1 cellular context compared by ENCODE assay signal in genomic region chr12:10747730-10748129, GRCh38.
TF ChIP-seq lines count a peak whose summit lies in the region.

No MANE protein-coding gene starts in this region.

TF ChIP-seq in HepG2, 621 proteins besides CTCF, POLR2A, EP300 and RAD21:
- no peak for TF ChIP-seq TSC22D2 (CRISPR knock-in tag; IDR thresholded peaks at IDR 0.05; ENCODE audit: borderline replicate concordance)
- TF ChIP-seq YY1 (IDR thresholded peaks at IDR 0.05; ENCODE audit: insufficient read depth, insufficient replicate concordance, low read depth, low read length), result peak; percentile 67
- TF ChIP-seq ZNF280D (CRISPR knock-in tag; IDR thresholded peaks at IDR 0.05), result 0 out of 2 replicates have a peak, but pooled peaks have one; percentile 18
- no peak for TF ChIP-seq ZNF746 (CRISPR knock-in tag; IDR thresholded peaks at IDR 0.05)
- TF ChIP-seq CREBL2 (CRISPR knock-in tag; IDR thresholded peaks at IDR 0.05; ENCODE audit: borderline replicate concordance), result no peak
- peak; percentile 25; the same call in 1 of the 2 replicates for TF ChIP-seq ZNF687 (CRISPR knock-in tag; IDR thresholded peaks at IDR 0.05)
- no peak for TF ChIP-seq KDM5A (IDR thresholded peaks at IDR 0.05; ENCODE audit: borderline replicate concordance, low read length)
- no peak for TF ChIP-seq FOXA1 (IDR thresholded peaks at IDR 0.05)
- peak; percentile 46; the same call in 1 of the 2 replicates for TF ChIP-seq FOXA1 (CRISPR knock-in tag; IDR thresholded peaks at IDR 0.05)
- TF ChIP-seq ZBTB10 (CRISPR knock-in tag; IDR thresholded peaks at IDR 0.05; ENCODE audit: borderline replicate concordance), result no peak
- no peak for TF ChIP-seq ZNF253 (CRISPR knock-in tag; IDR thresholded peaks at IDR 0.05; ENCODE audit: borderline replicate concordance)
- TF ChIP-seq RXRA (CRISPR knock-in tag; IDR thresholded peaks at IDR 0.05), result 0 out of 2 replicates have a peak, but pooled peaks have one; percentile 26
- peak; percentile 55; the same call in 1 of the 2 replicates for TF ChIP-seq ZNF644 (CRISPR knock-in tag; IDR thresholded peaks at IDR 0.05; ENCODE audit: low read depth)
- TF ChIP-seq NFKBIZ (CRISPR knock-in tag; IDR thresholded peaks at IDR 0.05), result no peak
- TF ChIP-seq GTF3A (CRISPR knock-in tag; conservative IDR thresholded peaks at IDR 0.05), result no peak
- 0 out of 2 replicates have a peak, but pooled peaks have one; percentile 23 for TF ChIP-seq FOXA3 (CRISPR knock-in tag; IDR thresholded peaks at IDR 0.05)
- TF ChIP-seq U2AF2 (IDR thresholded peaks at IDR 0.05; ENCODE audit: low read depth, low read length), result no peak
- no peak for TF ChIP-seq HMG20B (CRISPR knock-in tag; conservative IDR thresholded peaks at IDR 0.05)
- TF ChIP-seq ZUFSP (CRISPR knock-in tag; IDR thresholded peaks at IDR 0.05; ENCODE audit: borderline replicate concordance), result no peak
- TF ChIP-seq ZBTB37 (CRISPR knock-in tag; IDR thresholded peaks at IDR 0.05), result no peak
